24 cellular contexts compared by ENCODE assay signal in genomic region chr13:73273276-73273675, GRCh38.
"Had no signal": no experiment of that assay in that cellular context is flagged by ENCODE, and none has a peak within 500 bp of the region (broad histone marks: within the 10 kb centered on the region; RNA-seq: fewer than 3 reads in every experiment).

No MANE protein-coding gene starts in this region.

- H3K9me3 ChIP-seq: ascending aorta, SJSA1 had no signal

- H3K27ac ChIP-seq: ascending aorta had no signal

- H3K27me3 ChIP-seq: ascending aorta, MG63, SJSA1 had no signal

- ATAC-seq: activated CD8-positive, alpha-beta T cell treated with anti-CD3 and anti-CD28 coated beads, Interleukin-2, amount 10 ng/mL, durations not matched to agents 7 days and 5 days; activated naive CD4-positive, alpha-beta T cell treated with anti-CD3 and anti-CD28 coated beads, Interleukin-2, amount 50 U/mL, for 72 hours; activated naive CD8-positive, alpha-beta T cell treated with anti-CD3 and anti-CD28 coated beads, Interleukin-2, amount 50 U/mL, for 24 hours had no signal

- H3K4me3 Mint-ChIP-seq: activated CD8-positive, alpha-beta T cell treated with anti-CD3 and anti-CD28 coated beads, Interleukin-2, amount 10 ng/mL, durations not matched to agents 7 days and 5 days; activated naive CD8-positive, alpha-beta T cell treated with anti-CD3 and anti-CD28 coated beads, Interleukin-2, amount 50 U/mL, for 24 hours; activated T-cell treated with anti-CD3 and anti-CD28 coated beads, Interleukin-2, amount 50 U/mL, for 24 hours; activated T-helper 1 cell treated with anti-CD3 and anti-CD28 coated beads, Interleukin-12 subunit alpha, Interleukin-12 subunit beta, Interleukin-2, Interleukin-4 antibody, amounts not matched to agents 30 ng/mL and 10 ng/mL and 1 ng/mL, durations not matched to agents 14 hours and 24 hours and 36 hours; brain; T-helper 1 cell treated with Interleukin-12 subunit alpha and Interleukin-12 subunit beta and Interleukin-4 antibody, amounts not matched to agents 30 μg/mL and 1 μg/mL, for 36 hours had no signal

- H3K27ac Mint-ChIP-seq: activated CD8-positive, alpha-beta T cell treated with anti-CD3 and anti-CD28 coated beads, Interleukin-2, amount 10 ng/mL, durations not matched to agents 7 days and 5 days; activated naive CD4-positive, alpha-beta T cell treated with anti-CD3 and anti-CD28 coated beads, Interleukin-2, amount 50 U/mL, for 72 hours; activated naive CD8-positive, alpha-beta T cell treated with anti-CD3 and anti-CD28 coated beads, Interleukin-2, amount 50 U/mL, for 24 hours; activated T-cell treated with anti-CD3 and anti-CD28 coated beads, Interleukin-2, amount 50 U/mL, for 24 hours; activated T-helper 1 cell treated with anti-CD3 and anti-CD28 coated beads, Interleukin-12 subunit alpha, Interleukin-12 subunit beta, Interleukin-2, Interleukin-4 antibody, amounts not matched to agents 30 ng/mL and 10 ng/mL and 1 ng/mL, durations not matched to agents 14 hours and 24 hours and 36 hours; T-helper 1 cell treated with Interleukin-12 subunit alpha and Interleukin-12 subunit beta and Interleukin-4 antibody, amounts not matched to agents 30 μg/mL and 1 μg/mL, for 36 hours had no signal

- H3K4me1 ChIP-seq: ascending aorta had no signal

- H3K36me3 ChIP-seq: ascending aorta, MG63, SJSA1 had no signal

- DNase-seq: activated CD4-positive, alpha-beta T cell treated with anti-CD3 and anti-CD28 coated beads for 48 hours; activated CD4-positive, alpha-beta T cell treated with anti-CD3 and anti-CD28 coated beads, Interleukin-2, amount 50 U/mL, for 4 hours; activated CD4-positive, CD25-positive, alpha-beta regulatory T cell treated with anti-CD3 and anti-CD28 coated beads, Interleukin-2, amount 50 U/mL, for 72 hours; activated CD8-positive, alpha-beta T cell treated with anti-CD3 and anti-CD28 coated beads, Interleukin-2, amount 10 ng/mL, durations not matched to agents 7 days and 5 days; activated effector memory CD4-positive, alpha-beta T cell treated with Interleukin-2 at 50 U/mL for 16 hours; activated naive CD4-positive, alpha-beta T cell; activated naive CD8-positive, alpha-beta T cell treated with anti-CD3 and anti-CD28 coated beads, Interleukin-2, amount 50 U/mL, for 24 hours; activated T-cell treated with anti-CD3 and anti-CD28 coated beads, Interleukin-2, amount 50 U/mL, for 24 hours; MV-4-11; NCI-H1092 treated with DMSO at 0.1 percent for 48 hours; NCI-H1417 treated with DMSO at 0.1 percent for 48 hours; NCI-H1694; NCI-H2029; NCI-H2107; NCI-H2171 treated with DMSO at 0.1 percent for 48 hours; NCI-H526; NCI-H774 had no signal

- H3K27me3 Mint-ChIP-seq: activated naive CD8-positive, alpha-beta T cell treated with anti-CD3 and anti-CD28 coated beads, Interleukin-2, amount 50 U/mL, for 24 hours; activated T-cell treated with anti-CD3 and anti-CD28 coated beads, Interleukin-2, amount 50 U/mL, for 24 hours; brain had no signal

- H3K36me3 Mint-ChIP-seq: brain had no signal

- H3K4me3 ChIP-seq: ascending aorta, MG63, SJSA1 had no signal
